In the genomic region with DNA sequence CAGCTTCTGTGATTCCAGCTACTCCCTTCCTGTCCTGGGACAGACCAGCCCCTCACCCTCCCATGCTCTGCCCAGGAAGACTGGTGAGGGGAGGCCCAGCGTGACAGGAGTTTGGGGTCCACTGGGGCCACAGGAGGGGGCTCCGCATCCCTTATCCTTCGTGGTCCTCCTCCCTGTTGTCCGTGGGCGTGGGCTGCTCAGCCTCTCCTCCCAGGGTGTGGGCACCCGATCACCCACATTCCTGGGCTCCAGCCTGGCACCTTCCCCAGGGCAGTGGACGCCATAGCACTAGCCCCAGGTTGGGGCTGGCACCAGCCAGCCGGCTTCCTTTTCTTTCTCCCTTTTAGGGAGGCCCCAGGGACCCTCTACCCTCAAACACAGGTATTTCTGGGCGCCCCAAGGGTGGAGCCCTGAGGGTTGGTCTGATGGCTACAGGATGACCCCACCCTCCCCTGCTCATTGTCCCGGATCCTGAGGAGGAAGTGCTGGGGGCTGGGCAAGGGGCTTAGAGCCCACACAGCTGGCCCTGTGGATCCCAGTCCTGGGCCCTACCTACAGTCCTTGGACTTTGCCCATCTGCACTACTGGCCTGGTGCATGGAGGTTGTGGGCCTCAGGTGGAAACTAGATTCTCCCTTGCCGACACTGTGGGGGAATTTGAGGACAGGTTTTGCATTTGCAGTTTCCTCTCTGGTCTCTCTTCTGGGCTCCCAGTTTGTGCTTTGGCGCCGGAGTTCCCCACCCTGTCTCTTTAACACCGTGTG, we compare ENCODE assay signal across 6 cellular contexts. TPM values are rescaled to one million over a fixed set of nuclear protein-coding genes. Genes with fewer than 3 reads are reported as not detected.
A peak's percentile ranks its signal among the peaks of the same experiment; 100 is the strongest.
DNase-seq lines count a peak whose midpoint lies in the region; ATAC-seq and TF ChIP-seq lines count a peak whose summit lies in the region.

No MANE protein-coding gene starts in this region.

- DNase-seq in activated CD8-positive, alpha-beta memory T cell treated with anti-CD3 and anti-CD28 coated beads, Interleukin-2, amount 10 ng/mL, durations not matched to agents 7 days and 5 days = no peak
- DNase-seq in activated CD8-positive, alpha-beta memory T cell treated with anti-CD3 and anti-CD28 coated beads, Interleukin-2, amount 50 U/mL, for 4 hours = no peak
- DNase-seq in fibroblast of mammary gland (ENCODE audit: low read depth) = no peak
- peak; percentile 20 for DNase-seq in stimulated activated naive CD8-positive, alpha-beta T cell treated with anti-CD3 and anti-CD28 coated beads, Interleukin-15, Interleukin-2, amounts not matched to agents 100 U/mL and 50 U/mL, for 24 hours

- no peak overlapping the region for H3K27ac Mint-ChIP-seq in activated CD8-positive, alpha-beta memory T cell treated with anti-CD3 and anti-CD28 coated beads, Interleukin-2, amount 10 ng/mL, durations not matched to agents 7 days and 5 days

- no peak for ATAC-seq in activated CD8-positive, alpha-beta memory T cell treated with anti-CD3 and anti-CD28 coated beads, Interleukin-2, amount 10 ng/mL, durations not matched to agents 7 days and 5 days
- no peak for ATAC-seq in stimulated activated naive CD8-positive, alpha-beta T cell treated with anti-CD3 and anti-CD28 coated beads, Interleukin-15, Interleukin-2, amounts not matched to agents 100 U/mL and 50 U/mL, for 24 hours
- ATAC-seq in GM18498 (IDR thresholded peaks at IDR 0.05; ENCODE audit: unreplicated experiment) = no peak
- no peak for ATAC-seq in HG02571 (IDR thresholded peaks at IDR 0.05; ENCODE audit: unreplicated experiment)

- peaks cover 16% of the 10 kb centered on the region for H3K4me1 Mint-ChIP-seq in activated CD8-positive, alpha-beta memory T cell treated with anti-CD3 and anti-CD28 coated beads, Interleukin-2, amount 10 ng/mL, durations not matched to agents 7 days and 5 days

- peak overlapping the region; percentile 75 for H3K4me3 ChIP-seq in fibroblast of mammary gland (ENCODE audit: control insufficient read depth, low read depth, low read length)

- peak overlapping the region; percentile 79 for H3K4me3 Mint-ChIP-seq in activated CD8-positive, alpha-beta memory T cell treated with anti-CD3 and anti-CD28 coated beads, Interleukin-2, amount 10 ng/mL, durations not matched to agents 7 days and 5 days

- peaks cover under 1% of the 10 kb centered on the region for H3K36me3 Mint-ChIP-seq in activated CD8-positive, alpha-beta memory T cell treated with anti-CD3 and anti-CD28 coated beads, Interleukin-2, amount 10 ng/mL, durations not matched to agents 7 days and 5 days

- CTCF ChIA-PET in activated CD8-positive, alpha-beta memory T cell treated with anti-CD3 and anti-CD28 coated beads, Interleukin-2, amount 10 ng/mL, durations not matched to agents 7 days and 5 days (lab: Charles Lee) = interaction anchor here (1.3 to 2.3 kb wide), 4 partner anchors 11 to 63 kb away, joined by 3 to 9 read pairs (median 6); a partner anchor contains a TSS

- H3K27me3 Mint-ChIP-seq in activated CD8-positive, alpha-beta memory T cell treated with anti-CD3 and anti-CD28 coated beads, Interleukin-2, amount 10 ng/mL, durations not matched to agents 7 days and 5 days = no peaks in the 10 kb centered on the region

- H3K9me3 Mint-ChIP-seq in activated CD8-positive, alpha-beta memory T cell treated with anti-CD3 and anti-CD28 coated beads, Interleukin-2, amount 10 ng/mL, durations not matched to agents 7 days and 5 days (ENCODE audit: low read depth) = no peaks in the 10 kb centered on the region

- no peak for TF ChIP-seq CTCF in fibroblast of mammary gland (conservative IDR thresholded peaks at IDR 0.05; ENCODE audit: control insufficient read depth, insufficient read depth, low read depth, low read length)

RNA-seq across cellular contexts. Expression of a gene that starts 1.1 kb away (rescaled TPM):
- total RNA-seq in activated CD8-positive, alpha-beta memory T cell treated with anti-CD3 and anti-CD28 coated beads, Interleukin-2, amount 10 ng/mL, durations not matched to agents 7 days and 5 days = 10 to 100 TPM; 39.8 to 51.0 TPM

RNA-seq across cellular contexts. Expression of a gene that starts 1.5 kb away (rescaled TPM):
- under 1 TPM; 0.20 to 0.23 TPM for total RNA-seq in activated CD8-positive, alpha-beta memory T cell treated with anti-CD3 and anti-CD28 coated beads, Interleukin-2, amount 10 ng/mL, durations not matched to agents 7 days and 5 days

RNA-seq across cellular contexts. Expression of a gene that starts 11.4 kb away (rescaled TPM):
- total RNA-seq in activated CD8-positive, alpha-beta memory T cell treated with anti-CD3 and anti-CD28 coated beads, Interleukin-2, amount 10 ng/mL, durations not matched to agents 7 days and 5 days = 10 to 100 TPM; 60.6 to 72.5 TPM

RNA-seq across cellular contexts. Expression of a gene that starts 31.2 kb away (rescaled TPM):
- 10 to 100 TPM; 60.5 to 70.1 TPM for total RNA-seq in activated CD8-positive, alpha-beta memory T cell treated with anti-CD3 and anti-CD28 coated beads, Interleukin-2, amount 10 ng/mL, durations not matched to agents 7 days and 5 days

RNA-seq across cellular contexts. Expression of a gene that starts 36.4 kb away (rescaled TPM):
- total RNA-seq in activated CD8-positive, alpha-beta memory T cell treated with anti-CD3 and anti-CD28 coated beads, Interleukin-2, amount 10 ng/mL, durations not matched to agents 7 days and 5 days = 1 to 10 TPM in 1 of 2 experiments, under 1 TPM in 1; 0.84 to 2.2 TPM
